8 cellular contexts compared by ENCODE assay signal in genomic region chr12:53751336-53752191, GRCh38. TPM values are rescaled to one million over a fixed set of nuclear protein-coding genes. Genes with fewer than 3 reads are reported as not detected.
A peak's percentile ranks its signal among the peaks of the same experiment; 100 is the strongest.
DNase-seq lines count a peak whose midpoint lies in the region; ATAC-seq and TF ChIP-seq lines count a peak whose summit lies in the region.

TSS of gene CISTR (minus strand) at chr12:53751979.

- TF ChIP-seq CTCF in GM12864 (IDR thresholded peaks at IDR 0.05; ENCODE audit: low read depth, low read length, missing control alignments) (no peak), activated B cell treated with CpG ODN at 0.5 μM for 24 hours (IDR thresholded peaks at IDR 0.05) (no peak), fibroblast of mammary gland (conservative IDR thresholded peaks at IDR 0.05; ENCODE audit: control insufficient read depth, insufficient read depth, low read depth, low read length) (no peak), ovary (IDR thresholded peaks at IDR 0.05) (no peak)

- peaks cover 4% of the 10 kb centered on the region for H3K4me1 ChIP-seq in ovary (ENCODE audit: insufficient read depth)

- no peak for TF ChIP-seq POLR2A in ovary (IDR thresholded peaks at IDR 0.05)

- H3K36me3 Mint-ChIP-seq in activated B cell treated with CpG ODN at 0.5 μM for 24 hours (ENCODE audit: low read depth): no peaks in the 10 kb centered on the region

- ATAC-seq in HG02981 (IDR thresholded peaks at IDR 0.05; ENCODE audit: unreplicated experiment) (peak; percentile 32), activated B cell treated with CpG ODN at 0.5 μM for 24 hours (ENCODE audit: low read depth) (peak; percentile 49), GM18873 (IDR thresholded peaks at IDR 0.05; ENCODE audit: low FRiP score, unreplicated experiment) (no peak)

- peaks cover 15% of the 10 kb centered on the region for H3K4me1 Mint-ChIP-seq in activated B cell treated with CpG ODN at 0.5 μM for 24 hours

- POLR2A ChIA-PET in activated B cell treated with CpG ODN at 0.5 μM for 24 hours (lab: Charles Lee): interaction anchor here (0.5 to 1.9 kb wide), 7 partner anchors 8 to 363 kb away, joined by 3 to 4 read pairs (median 4); partner anchors contain the start of gene ATP5MC2

- DNase-seq in GM12864 (ENCODE audit: low read depth) (no peak), activated B cell treated with CpG ODN at 0.5 μM for 24 hours (peak; percentile 65), fibroblast of mammary gland (ENCODE audit: low read depth) (no peak), ovary (peak; percentile 38 to 62 (median 49)), AG08396 (ENCODE audit: low spot score) (no peak), amniotic stem cell (lab: John Stamatoyannopoulos, UW) (no peak)

- peak within 1 kb of the TSS; percentile 68 for H3K27ac Mint-ChIP-seq in activated B cell treated with CpG ODN at 0.5 μM for 24 hours

- 2 to 3% (median 3%) methylated on average over 69 to 76 of the region's 76 CpGs for WGBS in ovary, 3 donors

- H3K4me3 Mint-ChIP-seq in activated B cell treated with CpG ODN at 0.5 μM for 24 hours: no peak within 1 kb of the TSS

- intact Hi-C loops in activated B cell treated with CpG ODN at 0.5 μM for 24 hours (cut with micrococcal nuclease) (loop anchor here (1.0 to 10.0 kb wide), 3 partner anchors 24 to 1903 kb away; partner anchors contain the start of genes CALCOCO1, HOXC8 and HOXC9), ovary (cut with DNase I) (no loop called here)

- peaks cover 5% of the 10 kb centered on the region for H3K27me3 Mint-ChIP-seq in activated B cell treated with CpG ODN at 0.5 μM for 24 hours

- no peaks in the 10 kb centered on the region for H3K9me3 ChIP-seq in ovary

- no peak for TF ChIP-seq EP300 in ovary (IDR thresholded peaks at IDR 0.05)

- H3K27ac ChIP-seq in ovary: no peak within 1 kb of the TSS

- H3K4me3 ChIP-seq in GM12864 (ENCODE audit: low read depth, low read length) (peak within 1 kb of the TSS; percentile 49), fibroblast of mammary gland (ENCODE audit: control insufficient read depth, low read depth, low read length) (peak within 1 kb of the TSS; percentile 30), ovary (peak within 1 kb of the TSS; percentile 47)

- H3K36me3 ChIP-seq in ovary: no peaks in the 10 kb centered on the region

- H3K27me3 ChIP-seq in ovary: no peaks in the 10 kb centered on the region

- H3K9me3 Mint-ChIP-seq in activated B cell treated with CpG ODN at 0.5 μM for 24 hours: no peaks in the 10 kb centered on the region

- CTCF ChIA-PET in activated B cell treated with CpG ODN at 0.5 μM for 24 hours (lab: Charles Lee): interaction anchor here (1.5 kb wide), 1 partner anchor 8 kb away, joined by 5 read pairs; no protein-coding TSS in a partner anchor

RNA-seq across cellular contexts. Expression of gene CISTR, which starts in this region (rescaled TPM):
- not detected in 2 replicates for total RNA-seq in activated B cell treated with CpG ODN at 0.5 μM for 24 hours
- not detected for total RNA-seq in ovary
- not detected for polyA plus RNA-seq in ovary

Comparison
In these comparisons a context has a peak if more than half of its experiments do, and no peak if none do; other contexts are left out.
1. Peak in DNase-seq and ATAC-seq in activated B cell treated with CpG ODN at 0.5 μM for 24 hours; RNA of the gene not detected or under 1 TPM.
2. Peak in DNase-seq and H3K4me3 ChIP-seq in ovary; RNA of the gene not detected or under 1 TPM.